ENCODE assay signal across 30 cellular contexts in genomic region chr19:22976248-22976647, GRCh38. TPM values are rescaled to one million over a fixed set of nuclear protein-coding genes. Genes with fewer than 3 reads are reported as not detected.
"Had no signal": no experiment of that assay in that cellular context is flagged by ENCODE, and none has a peak within 500 bp of the region (broad histone marks: within the 10 kb centered on the region; RNA-seq: fewer than 3 reads in every experiment).

No MANE protein-coding gene starts in this region.

- H3K27ac ChIP-seq: ascending aorta, breast epithelium, cardiac muscle cell, colonic mucosa, dorsolateral prefrontal cortex, esophagus muscularis mucosa, foreskin keratinocyte, gastrocnemius medialis, heart left ventricle, WERI-Rb-1 had no signal

- ATAC-seq: activated CD4-positive, CD25-positive, alpha-beta regulatory T cell treated with anti-CD3 and anti-CD28 coated beads, Interleukin-2, amount 50 U/mL, for 24 hours; activated CD8-positive, alpha-beta T cell treated with anti-CD3 and anti-CD28 coated beads for 36 hours; activated naive CD8-positive, alpha-beta T cell treated with anti-CD3 and anti-CD28 coated beads, Interleukin-2, amount 50 U/mL, for 24 hours; activated T-cell treated with anti-CD3 and anti-CD28 coated beads, Interleukin-2, amount 50 U/mL, for 4 hours; activated T-helper 17 cell treated with anti-CD3 and anti-CD28 coated beads, Interleukin-2, amount 50 U/mL, for 72 hours; foreskin keratinocyte; gastrocnemius medialis; heart left ventricle; T-helper 17 cell had no signal

- H3K36me3 ChIP-seq: breast epithelium, cardiac muscle cell, colonic mucosa, gastrocnemius medialis, WERI-Rb-1 had no signal

- H3K4me1 ChIP-seq: ascending aorta, breast epithelium, colonic mucosa, esophagus muscularis mucosa, foreskin keratinocyte, gastrocnemius medialis, heart left ventricle had no signal

- H3K27me3 ChIP-seq: ascending aorta, breast epithelium, cardiac muscle cell, colonic mucosa, dorsolateral prefrontal cortex, esophagus muscularis mucosa, foreskin keratinocyte, gastrocnemius medialis, heart left ventricle had no signal

- H3K4me3 ChIP-seq: breast epithelium, cardiac muscle cell, colonic mucosa, dorsolateral prefrontal cortex, esophagus muscularis mucosa, heart left ventricle had no signal

- DNase-seq: activated B cell treated with CpG ODN at 0.5 μM for 24 hours; activated CD4-positive, alpha-beta T cell treated with anti-CD3 and anti-CD28 coated beads for 48 hours; activated CD4-positive, alpha-beta T cell treated with anti-CD3 and anti-CD28 coated beads, Interleukin-2, amount 50 U/mL, for 1 hour; activated CD4-positive, alpha-beta T cell treated with anti-CD3 and anti-CD28 coated beads, Interleukin-2, amount 50 U/mL, for 48 hours; activated CD8-positive, alpha-beta memory T cell treated with anti-CD3 and anti-CD28 coated beads for 24 hours; activated CD8-positive, alpha-beta T cell treated with anti-CD3 and anti-CD28 coated beads for 36 hours; activated effector memory CD4-positive, alpha-beta T cell treated with Interleukin-2 at 50 U/mL for 16 hours; activated naive CD4-positive, alpha-beta T cell treated with anti-CD3 and anti-CD28 coated beads for 36 hours; activated naive CD8-positive, alpha-beta T cell treated with anti-CD3 and anti-CD28 coated beads for 36 hours; activated naive CD8-positive, alpha-beta T cell treated with anti-CD3 and anti-CD28 coated beads, Interleukin-2, amount 50 U/mL, for 24 hours; activated T-cell treated with anti-CD3 and anti-CD28 coated beads, Interleukin-2, amount 50 U/mL, for 4 hours; central memory CD4-positive, alpha-beta T cell; cerebellar nuclear complex; colonic mucosa; dorsolateral prefrontal cortex; effector memory CD4-positive, alpha-beta T cell; erythroblast; foreskin keratinocyte; gastrocnemius medialis; glutamatergic neuron; heart left ventricle; T-helper 17 cell; T1000; WERI-Rb-1 had no signal

RNA-seq across cellular contexts. Expression of gene ZNF728, which starts 26.7 kb away (rescaled TPM):
- total RNA-seq: activated B cell treated with CpG ODN at 0.5 μM for 24 hours; activated CD8-positive, alpha-beta T cell treated with anti-CD3 and anti-CD28 coated beads for 36 hours; activated naive CD4-positive, alpha-beta T cell treated with anti-CD3 and anti-CD28 coated beads for 36 hours; activated naive CD8-positive, alpha-beta T cell treated with anti-CD3 and anti-CD28 coated beads for 36 hours; activated T-cell treated with anti-CD3 and anti-CD28 coated beads, Interleukin-2, amount 50 U/mL, for 4 hours; cardiac muscle cell; foreskin keratinocyte; gastrocnemius medialis; T-helper 17 cell had no signal
- polyA plus RNA-seq: cardiac muscle cell, foreskin keratinocyte had no signal
